ENCODE assay signal across 9 cellular contexts in genomic region chr1:8374356-8374755, GRCh38. TPM values are rescaled to one million over a fixed set of nuclear protein-coding genes. Genes with fewer than 3 reads are reported as not detected.
DNase-seq lines count a peak whose midpoint lies in the region; ATAC-seq and TF ChIP-seq lines count a peak whose summit lies in the region.
"Had no signal": no experiment of that assay in that cellular context is flagged by ENCODE, and none has a peak within 500 bp of the region (broad histone marks: within the 10 kb centered on the region; RNA-seq: fewer than 3 reads in every experiment).

No MANE protein-coding gene starts in this region.

- H3K36me3 Mint-ChIP-seq in progenitor cell of endocrine pancreas (ENCODE audit: insufficient read depth), result peaks cover 4% of the 10 kb centered on the region

- H3K9me3 Mint-ChIP-seq in progenitor cell of endocrine pancreas (ENCODE audit: low read depth), result no peaks in the 10 kb centered on the region

- H3K27ac ChIP-seq in BLaER1 treated with 17β-estradiol and CSF1 and Interleukin-3, amounts not matched to agents 10 nM and 100 nM, result no peak overlapping the region
- H3K27ac ChIP-seq in VCaP, result peak overlapping the region; percentile 60

- H3K27me3 Mint-ChIP-seq in progenitor cell of endocrine pancreas, result no peaks in the 10 kb centered on the region

- no peak for TF ChIP-seq CTCF in VCaP (conservative IDR thresholded peaks at IDR 0.05)
- no peak for TF ChIP-seq CTCF in fibroblast of mammary gland (conservative IDR thresholded peaks at IDR 0.05; ENCODE audit: control insufficient read depth, insufficient read depth, low read depth, low read length)
- TF ChIP-seq CTCF in progenitor cell of endocrine pancreas (IDR thresholded peaks at IDR 0.05; ENCODE audit: unreplicated experiment), result no peak

- peaks cover 44 to 73% (median 59%) of the 10 kb centered on the region in 10 experiments for H3K4me1 ChIP-seq in BLaER1 treated with 17β-estradiol and CSF1 and Interleukin-3, amounts not matched to agents 10 nM and 100 nM

- DNase-seq in fibroblast of mammary gland (ENCODE audit: low read depth) (peak; percentile 41), progenitor cell of endocrine pancreas (ENCODE audit: low spot score, unreplicated experiment) (no peak), SW480 (ENCODE audit: low spot score) (no peak), HCEC 1CT (no peak)
- DNase-seq in stimulated activated CD4-positive, alpha-beta T cell treated with anti-CD3 and anti-CD28 coated beads, Interleukin-2, amount 100 ng/mL, for 24 hours, result no peak
- DNase-seq: DMS 273 treated with DMSO at 0.1 percent for 48 hours had no signal

- H3K4me2 ChIP-seq in BLaER1 treated with 17β-estradiol and CSF1 and Interleukin-3, amounts not matched to agents 10 nM and 100 nM, result peak overlapping the region in 10 of 11 experiments; percentile 5 to 55 (median 35); a peak in 14 of 22 replicates

- no peak overlapping the region for H3K4me3 Mint-ChIP-seq in progenitor cell of endocrine pancreas (ENCODE audit: low read depth)

- H4K20me1 ChIP-seq in BLaER1 treated with 17β-estradiol and CSF1 and Interleukin-3, amounts not matched to agents 10 nM and 100 nM, result peaks cover 89 to 100% (median 99%) of the 10 kb centered on the region in 11 experiments

- H3K27me3 ChIP-seq in BLaER1 treated with 17β-estradiol and CSF1 and Interleukin-3, amounts not matched to agents 10 nM and 100 nM, result no peaks in the 10 kb centered on the region

- H3K9me3 ChIP-seq in BLaER1 treated with 17β-estradiol and CSF1 and Interleukin-3, amounts not matched to agents 10 nM and 100 nM (replicated peaks in 1 of 11), result peaks cover 0 to 16% (median 0%) of the 10 kb centered on the region in 11 experiments; a peak in 6 of 22 replicates

- H3K36me3 ChIP-seq in BLaER1 treated with 17β-estradiol and CSF1 and Interleukin-3, amounts not matched to agents 10 nM and 100 nM, result peaks cover 19 to 84% (median 43%) of the 10 kb centered on the region in 11 experiments; a peak in 20 of 22 replicates

- H3K9ac ChIP-seq in BLaER1 treated with 17β-estradiol and CSF1 and Interleukin-3, amounts not matched to agents 10 nM and 100 nM, result peak overlapping the region in 3 of 11 experiments; percentile 4 to 33 (median 19); a peak in 1 of 22 replicates

- H3K4me3 ChIP-seq in BLaER1 treated with 17β-estradiol and CSF1 and Interleukin-3, amounts not matched to agents 10 nM and 100 nM, result no peak overlapping the region
- H3K4me3 ChIP-seq in fibroblast of mammary gland (ENCODE audit: control insufficient read depth, low read depth, low read length), result no peak overlapping the region

- ATAC-seq in HG02759 (IDR thresholded peaks at IDR 0.05; ENCODE audit: unreplicated experiment), result no peak

- H3K4me1 Mint-ChIP-seq in progenitor cell of endocrine pancreas (ENCODE audit: low read depth), result peaks cover 69% of the 10 kb centered on the region

- H3K27ac Mint-ChIP-seq in progenitor cell of endocrine pancreas, result peak overlapping the region; percentile 63

RNA-seq across cellular contexts. Expression of gene SLC45A1, which starts 56.4 kb away (rescaled TPM):
- total RNA-seq in progenitor cell of endocrine pancreas, result 0.60 and 0.86 TPM in 2 replicates
